ENCODE assay signal across 1 cellular context in genomic region chr7:74457007-74457406, GRCh38.
TF ChIP-seq lines count a peak whose summit lies in the region.

No MANE protein-coding gene starts in this region.

TF ChIP-seq in endothelial cell of umbilical vein, 7 proteins besides CTCF, POLR2A, EP300 and RAD21:
- TF ChIP-seq POLR2AphosphoS5 (IDR thresholded peaks at IDR 0.05; ENCODE audit: insufficient read depth, low read depth, low read length) (no peak), EZH2 (IDR thresholded peaks at IDR 0.05; ENCODE audit: borderline replicate concordance, low read depth, low read length, severe bottlenecking) (no peak), GATA2 (IDR thresholded peaks at IDR 0.05; ENCODE audit: insufficient read depth, insufficient read length, low read depth, low read length) (no peak), MAX (IDR thresholded peaks at IDR 0.05; ENCODE audit: insufficient read depth, insufficient read length) (no peak), JUN (IDR thresholded peaks at IDR 0.05; ENCODE audit: borderline replicate concordance, insufficient read depth, insufficient read length, low read depth) (no peak), MYC (IDR thresholded peaks at IDR 0.05; ENCODE audit: low read depth, low read length) (no peak), FOS (IDR thresholded peaks at IDR 0.05; ENCODE audit: borderline replicate concordance, insufficient read depth, low read length) (no peak)
